Comparison of ENCODE assay signal across 28 cellular contexts in genomic region chr10:74388801-74389200, GRCh38.
"Had no signal": no experiment of that assay in that cellular context is flagged by ENCODE, and none has a peak within 500 bp of the region (broad histone marks: within the 10 kb centered on the region; RNA-seq: fewer than 3 reads in every experiment).

No MANE protein-coding gene starts in this region.

- H3K79me2 ChIP-seq: hepatocyte, parathyroid adenoma had no signal

- H3K27me3 Mint-ChIP-seq: activated CD4-positive, alpha-beta memory T cell treated with anti-CD3 and anti-CD28 coated beads, Interleukin-2, amount 10 ng/mL, durations not matched to agents 7 days and 5 days; activated CD4-positive, alpha-beta T cell treated with anti-CD3 and anti-CD28 coated beads, Interleukin-2, amount 10 ng/mL, durations not matched to agents 7 days and 5 days; T-helper 17 cell had no signal

- H3K36me3 ChIP-seq: cardiac muscle cell, colonic mucosa, gastrocnemius medialis, neural progenitor cell, tibial nerve, WERI-Rb-1 had no signal

- H3K27me3 ChIP-seq: cardiac muscle cell, colonic mucosa, gastrocnemius medialis, hepatocyte, neural progenitor cell, tibial nerve had no signal

- H3K4me3 Mint-ChIP-seq: activated CD4-positive, alpha-beta memory T cell treated with anti-CD3 and anti-CD28 coated beads, Interleukin-2, amount 10 ng/mL, durations not matched to agents 7 days and 5 days; activated CD4-positive, alpha-beta T cell treated with anti-CD3 and anti-CD28 coated beads, Interleukin-2, amount 10 ng/mL, durations not matched to agents 7 days and 5 days; natural killer cell; neural progenitor cell; T-helper 17 cell had no signal

- H3K9me3 Mint-ChIP-seq: activated CD4-positive, alpha-beta memory T cell treated with anti-CD3 and anti-CD28 coated beads, Interleukin-2, amount 10 ng/mL, durations not matched to agents 7 days and 5 days; activated CD4-positive, alpha-beta T cell treated with anti-CD3 and anti-CD28 coated beads, Interleukin-2, amount 10 ng/mL, durations not matched to agents 7 days and 5 days; natural killer cell; neural progenitor cell had no signal

- H3K27ac Mint-ChIP-seq: activated CD4-positive, alpha-beta memory T cell treated with anti-CD3 and anti-CD28 coated beads, Interleukin-2, amount 10 ng/mL, durations not matched to agents 7 days and 5 days; activated CD4-positive, alpha-beta T cell treated with anti-CD3 and anti-CD28 coated beads, Interleukin-2, amount 10 ng/mL, durations not matched to agents 7 days and 5 days; natural killer cell; neural progenitor cell; T-helper 17 cell had no signal

- H3K4me1 Mint-ChIP-seq: neural progenitor cell had no signal

- H3K9me3 ChIP-seq: colonic mucosa, gastrocnemius medialis, psoas muscle, tibial nerve had no signal

- H2AFZ ChIP-seq: hepatocyte, neural progenitor cell, parathyroid adenoma had no signal

- H3K9ac ChIP-seq: neural progenitor cell, parathyroid adenoma had no signal

- ATAC-seq: gastrocnemius medialis, left cardiac atrium, natural killer cell, psoas muscle, SK-N-SH treated with all-trans-retinoic acid at 6 μM for 48 hours, T-helper 17 cell had no signal

- H3K4me3 ChIP-seq: cardiac muscle cell, colonic mucosa, gastrocnemius medialis, hepatocyte, neural progenitor cell, psoas muscle, tibial nerve had no signal

- H3K27ac ChIP-seq: cardiac muscle cell, colonic mucosa, gastrocnemius medialis, hepatocyte, neural progenitor cell, parathyroid adenoma, psoas muscle, tibial nerve, WERI-Rb-1 had no signal

- H3K4me2 ChIP-seq: hepatocyte, neural progenitor cell had no signal

- DNase-seq: activated CD4-positive, alpha-beta memory T cell treated with anti-CD3 and anti-CD28 coated beads, Interleukin-2, amount 10 ng/mL, durations not matched to agents 7 days and 5 days; activated CD4-positive, alpha-beta T cell treated with anti-CD3 and anti-CD28 coated beads for 1 hour; activated CD4-positive, alpha-beta T cell treated with anti-CD3 and anti-CD28 coated beads, Interleukin-2, amount 10 ng/mL, durations not matched to agents 7 days and 5 days; activated CD8-positive, alpha-beta memory T cell treated with anti-CD3 and anti-CD28 coated beads, Interleukin-2, amount 50 U/mL, for 48 hours; activated naive CD4-positive, alpha-beta T cell; activated T-cell treated with anti-CD3 and anti-CD28 coated beads, Interleukin-2, amount 50 U/mL, for 48 hours; amygdala; cerebellar nuclear complex; colonic mucosa; effector CD8-positive, alpha-beta T cell; gastrocnemius medialis; islet precursor cell; left cardiac atrium; natural killer cell; occipital lobe; psoas muscle; stimulated activated CD4-positive, alpha-beta T cell treated with anti-CD3 and anti-CD28 coated beads, Interleukin-15, amount 100 ng/mL, for 24 hours; stimulated activated CD4-positive, alpha-beta T cell treated with anti-CD3 and anti-CD28 coated beads, Interleukin-2, amount 100 ng/mL, for 24 hours; stimulated activated naive CD4-positive, alpha-beta T cell treated with Interleukin-2 at 50 U/mL for 16 hours; T-helper 17 cell; T1000; WERI-Rb-1 had no signal

- H3K4me1 ChIP-seq: colonic mucosa, parathyroid adenoma, psoas muscle, tibial nerve had no signal

- H3K36me3 Mint-ChIP-seq: natural killer cell, neural progenitor cell had no signal
